8 cellular contexts compared by ENCODE assay signal in genomic region chr18:10482985-10483949, GRCh38. TPM values are rescaled to one million over a fixed set of nuclear protein-coding genes. Genes with fewer than 3 reads are reported as not detected.
DNase-seq lines count a peak whose midpoint lies in the region; ATAC-seq and TF ChIP-seq lines count a peak whose summit lies in the region.

No MANE protein-coding gene starts in this region.

- H3K36me3 ChIP-seq in gastroesophageal sphincter (peaks cover 0 to 41% of the 10 kb centered on the region in 2 donors), thyroid gland (peaks cover 0 to 3% of the 10 kb centered on the region in 2 donors)

- no peak for TF ChIP-seq EP300 in gastroesophageal sphincter (IDR thresholded peaks at IDR 0.05)

- TF ChIP-seq CTCF in GM12864 (IDR thresholded peaks at IDR 0.05; ENCODE audit: low read depth, low read length, missing control alignments): no peak
- TF ChIP-seq CTCF in gastroesophageal sphincter (IDR thresholded peaks at IDR 0.05): no peak
- no peak for TF ChIP-seq CTCF in thyroid gland (IDR thresholded peaks at IDR 0.05)

- intact Hi-C loops in thyroid gland (cut with DNase I): no loop called here

- ATAC-seq in GM21360 (IDR thresholded peaks at IDR 0.05; ENCODE audit: unreplicated experiment): peak; percentile 58
- ATAC-seq in HG03460 (IDR thresholded peaks at IDR 0.05; ENCODE audit: unreplicated experiment): peak; percentile 70
- peak; percentile 75 for ATAC-seq in gastroesophageal sphincter

- H3K27me3 ChIP-seq in gastroesophageal sphincter (no peaks in the 10 kb centered on the region), thyroid gland (no peaks in the 10 kb centered on the region)

- peaks cover 0 to 21% (median 0%) of the 10 kb centered on the region in 3 donors for H3K4me1 ChIP-seq in gastroesophageal sphincter
- H3K4me1 ChIP-seq in thyroid gland: no peaks in the 10 kb centered on the region

- DNase-seq in GM12864 (ENCODE audit: low read depth): peak; percentile 31
- no peak for DNase-seq in thyroid gland
- DNase-seq in NCI-H510A (lab: John Stamatoyannopoulos, UW): no peak
- DNase-seq in NCI-H187 treated with DMSO at 0.1 percent for 48 hours (lab: John Stamatoyannopoulos, UW): no peak
- no peak for DNase-seq in AG08396 (ENCODE audit: low spot score)

- H3K27ac ChIP-seq in gastroesophageal sphincter (no peak overlapping the region), thyroid gland (no peak overlapping the region)

- H3K4me3 ChIP-seq in GM12864 (ENCODE audit: low read depth, low read length) (no peak overlapping the region), gastroesophageal sphincter (no peak overlapping the region), thyroid gland (replicated peaks in 1 of 3) (no peak overlapping the region)

- 74% methylated on average over 13 of the region's 20 CpGs; no CpG with 5 or more reads in 1 of the 2 donors for WGBS in gastroesophageal sphincter (ENCODE audit: low coverage in 1 of 2), 2 donors
- WGBS in thyroid gland, 2 donors: 84 to 91% methylated on average over 15 to 19 of the region's 20 CpGs

- H3K9me3 ChIP-seq in gastroesophageal sphincter: no peaks in the 10 kb centered on the region
- no peaks in the 10 kb centered on the region for H3K9me3 ChIP-seq in thyroid gland

- TF ChIP-seq POLR2A in gastroesophageal sphincter (IDR thresholded peaks at IDR 0.05): no peak
- TF ChIP-seq POLR2A in thyroid gland (IDR thresholded peaks at IDR 0.05): no peak

RNA-seq across cellular contexts. Expression of gene APCDD1, which starts 28.8 kb away (rescaled TPM):
- total RNA-seq in gastroesophageal sphincter (100 to 1,000 TPM in 1 of 4 donors, 10 to 100 TPM in 3; 34.7 to 196 (median 41.3) TPM), thyroid gland (10 to 100 TPM in 3 of 4 donors, 1 to 10 TPM in 1; 7.8 to 13.5 (median 11.9) TPM)

RNA-seq across cellular contexts. Expression of gene NAPG, which starts 42.6 kb away (rescaled TPM):
- 10 to 100 TPM; 39.2 to 57.5 (median 45.0) TPM for total RNA-seq in gastroesophageal sphincter
- 10 to 100 TPM; 47.5 to 56.4 (median 53.1) TPM for total RNA-seq in thyroid gland
